In the genomic region with DNA sequence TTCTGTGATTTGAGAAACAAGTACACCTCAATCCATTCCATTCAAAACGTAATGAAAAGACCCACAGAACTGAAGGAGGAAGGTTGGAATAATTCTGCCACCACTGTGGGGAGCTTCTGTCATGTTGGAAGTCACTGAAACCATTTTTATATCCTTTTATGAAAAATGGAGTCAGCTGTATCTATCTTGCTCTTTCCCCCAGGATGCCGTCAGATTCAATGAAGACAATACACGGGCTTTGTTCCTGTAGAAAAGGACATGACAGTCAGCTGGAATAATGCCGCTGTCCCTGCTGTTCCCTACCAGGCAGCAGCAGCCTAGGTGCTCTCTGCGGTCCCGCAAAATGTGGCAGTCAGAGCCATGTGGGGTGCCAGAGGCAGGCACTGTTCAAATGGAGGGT, we compare ENCODE assay signal across 23 cellular contexts. TPM values are rescaled to one million over a fixed set of nuclear protein-coding genes. Genes with fewer than 3 reads are reported as not detected.
DNase-seq lines count a peak whose midpoint lies in the region; ATAC-seq and TF ChIP-seq lines count a peak whose summit lies in the region.
"Had no signal": no experiment of that assay in that cellular context is flagged by ENCODE, and none has a peak within 500 bp of the region (broad histone marks: within the 10 kb centered on the region; RNA-seq: fewer than 3 reads in every experiment).

No MANE protein-coding gene starts in this region.

- H3K79me2 ChIP-seq in GM23248 (ENCODE audit: insufficient read depth), result no peaks in the 10 kb centered on the region

- in situ Hi-C loops in GM23248 (cut with MboI), result no loop called here

- H2AFZ ChIP-seq in GM23248, result no peak overlapping the region
- H2AFZ ChIP-seq: GM23338 had no signal

- H3K4me1 Mint-ChIP-seq in brain (peaks cover 97% of the 10 kb centered on the region), endothelial cell (ENCODE audit: unreplicated experiment) (peaks cover 24% of the 10 kb centered on the region)

- H3K9me3 Mint-ChIP-seq in brain (no peaks in the 10 kb centered on the region), endothelial cell (ENCODE audit: unreplicated experiment) (no peaks in the 10 kb centered on the region)
- H3K9me3 Mint-ChIP-seq: CD8-positive, alpha-beta T cell; GM23338; HFFc6 had no signal

- TF ChIP-seq CTCF in brain (conservative IDR thresholded peaks at IDR 0.05) (no peak), endothelial cell (IDR thresholded peaks at IDR 0.05; ENCODE audit: unreplicated experiment) (no peak)

- no peaks in the 10 kb centered on the region for H3K36me3 ChIP-seq in GM23248 (ENCODE audit: low read depth)
- H3K36me3 ChIP-seq: HAP-1 had no signal

- no peaks in the 10 kb centered on the region for H3K9me2 ChIP-seq in GM23248 (ENCODE audit: insufficient read depth)

- H3K36me3 Mint-ChIP-seq in brain (no peaks in the 10 kb centered on the region), endothelial cell (ENCODE audit: low read depth, unreplicated experiment) (no peaks in the 10 kb centered on the region)
- H3K36me3 Mint-ChIP-seq: CD8-positive, alpha-beta T cell had no signal

- WGBS in GM23248 (ENCODE audit: low coverage in 1 of 2, low lambda C conversion rate in 2 of 2, missing lambda C conversion rate in 2 of 2), 2 experiments, result 76 to 81% methylated on average over 6 of the region's 6 CpGs

- DNase-seq in pons (ENCODE audit: low spot score) (peak; percentile 58), GM23248 (no peak), endothelial cell (ENCODE audit: low spot score) (no peak)
- DNase-seq: Caco-2; CD8-positive, alpha-beta T cell; HFFc6; Kasumi-1; MV-4-11; NCI-H1105; NCI-H146; NCI-H1930; NCI-H2107; NCI-H524 treated with DMSO at 0.1 percent for 48 hours; SHP77 had no signal

- no peaks in the 10 kb centered on the region for H4K20me1 ChIP-seq in GM23248 (ENCODE audit: insufficient read depth)

- H3K27ac ChIP-seq in layer of hippocampus (ENCODE audit: low read depth, low read length) (peak overlapping the region; percentile 27), GM23248 (no peak overlapping the region)
- H3K27ac ChIP-seq: RWPE1 had no signal

- peaks cover 6% of the 10 kb centered on the region; the same call in 1 of the 2 replicates for H3K4me1 ChIP-seq in GM23248 (ENCODE audit: insufficient read depth)
- H3K4me1 ChIP-seq: HAP-1 had no signal

- peaks cover 5% of the 10 kb centered on the region for H3K27me3 Mint-ChIP-seq in brain
- no peaks in the 10 kb centered on the region for H3K27me3 Mint-ChIP-seq in endothelial cell (ENCODE audit: unreplicated experiment)

- no peak overlapping the region for H3K9ac ChIP-seq in GM23248

- no peak overlapping the region for H3K4me3 ChIP-seq in GM23248
- H3K4me3 ChIP-seq: GM23338, HAP-1 had no signal

- H3K27ac Mint-ChIP-seq in brain (peak overlapping the region; percentile 13 to 98 (median 74)), endothelial cell (ENCODE audit: unreplicated experiment) (no peak overlapping the region)
- H3K27ac Mint-ChIP-seq: CD8-positive, alpha-beta T cell; GM23338; HFFc6 had no signal

- H3K27me3 ChIP-seq in layer of hippocampus (ENCODE audit: control insufficient read depth, insufficient read depth, low read length) (no peaks in the 10 kb centered on the region), GM23248 (replicated peaks; ENCODE audit: insufficient read depth) (0 out of 2 replicates have a peak, but pooled peaks cover 10% of the 10 kb centered on the region)

- peak overlapping the region in 3 of 5 experiments; percentile 18 to 38 (median 22) for H3K4me3 Mint-ChIP-seq in brain
- H3K4me3 Mint-ChIP-seq in endothelial cell (ENCODE audit: unreplicated experiment), result no peak overlapping the region
- H3K4me3 Mint-ChIP-seq: CD8-positive, alpha-beta T cell; GM23338; HFFc6 had no signal

- ATAC-seq in HG02885 (IDR thresholded peaks at IDR 0.05; ENCODE audit: poor library complexity, unreplicated experiment) (no peak), HG02798 (IDR thresholded peaks at IDR 0.05; ENCODE audit: poor library complexity, unreplicated experiment) (no peak)
- ATAC-seq: CD8-positive, alpha-beta T cell; GM23338 had no signal

- H3K4me2 ChIP-seq in GM23248 (ENCODE audit: unreplicated experiment), result no peak overlapping the region
- H3K4me2 ChIP-seq: GM23338 had no signal

- H3F3A ChIP-seq in GM23248 (ENCODE audit: insufficient read depth), result no peaks in the 10 kb centered on the region

- no peaks in the 10 kb centered on the region for H3K9me3 ChIP-seq in GM23248 (ENCODE audit: low read depth)
- H3K9me3 ChIP-seq: Caco-2, HAP-1 had no signal

RNA-seq across cellular contexts. Expression of a gene that starts 52.5 kb away (rescaled TPM):
- polyA plus RNA-seq in brain (ENCODE audit: insufficient read depth, low read depth, low replicate concordance) (36.8 TPM), GM23248 (2016; fragmentation: Nextera tagmentation; extraction: Ambion mirVana) (0.30 TPM in 1 of 2 replicates, not detected in the other)
- total RNA-seq in GM23248 (2014; rRNA removed; shearing (Covaris generic)), result not detected in 2 replicates
- 3.1 TPM for total RNA-seq in endothelial cell (ENCODE audit: unreplicated experiment)
- total RNA-seq: CD8-positive, alpha-beta T cell; HT-29; SK-MEL-5 had no signal
